23 cellular contexts compared by ENCODE assay signal in the genomic region with DNA sequence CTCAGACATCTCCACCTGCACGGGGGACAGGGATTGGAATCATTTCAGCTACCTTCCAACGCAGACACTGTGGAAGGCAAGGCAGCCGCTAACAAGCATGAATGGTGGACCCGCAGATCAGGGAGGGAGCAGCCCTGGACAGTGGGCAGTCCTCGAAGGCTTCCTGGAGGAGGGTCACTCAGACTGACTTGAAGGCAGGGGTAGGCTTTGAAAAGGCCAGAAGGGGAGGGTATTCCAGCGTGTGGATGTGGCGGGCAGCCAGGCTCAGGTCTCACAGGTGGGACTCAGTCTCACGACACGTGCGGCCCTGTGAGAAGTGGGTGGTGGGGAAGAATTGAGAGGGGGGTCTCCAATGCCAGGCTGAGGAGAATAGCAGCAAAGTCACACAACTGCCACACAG. TPM values are rescaled to one million over a fixed set of nuclear protein-coding genes. Genes with fewer than 3 reads are reported as not detected.
DNase-seq lines count a peak whose midpoint lies in the region; ATAC-seq and TF ChIP-seq lines count a peak whose summit lies in the region.
"Had no signal": no experiment of that assay in that cellular context is flagged by ENCODE, and none has a peak within 500 bp of the region (broad histone marks: within the 10 kb centered on the region; RNA-seq: fewer than 3 reads in every experiment).

No MANE protein-coding gene starts in this region.

- no peak overlapping the region for H2BK12ac ChIP-seq in neuronal stem cell (ENCODE audit: low read length)

- TF ChIP-seq RAD21 in IMR-90 (IDR thresholded peaks at IDR 0.05; ENCODE audit: low read length) = no peak

- H3K27me3 ChIP-seq in IMR-90 (ENCODE audit: control insufficient read depth, insufficient read depth, low read length) (peaks cover 43% of the 10 kb centered on the region), neuronal stem cell (ENCODE audit: control insufficient read depth in 3 of 3, insufficient read depth in 3 of 3, low read depth in 1 of 3, low read length in 3 of 3) (no peaks in the 10 kb centered on the region), spleen (replicated peaks in 1 of 7) (no peaks in the 10 kb centered on the region)

- H4K5ac ChIP-seq in IMR-90 (ENCODE audit: low read depth, low read length) = no peak overlapping the region

- POLR2A ChIA-PET in IMR-90 (lab: Charles Lee; ENCODE audit: unreplicated experiment) = no interaction called here

- H3K18ac ChIP-seq in IMR-90 (ENCODE audit: low read depth, low read length) (no peak overlapping the region), neuronal stem cell (ENCODE audit: low read length) (peak overlapping the region; percentile 33)

- no peaks in the 10 kb centered on the region for H3K9me3 Mint-ChIP-seq in endothelial cell (ENCODE audit: unreplicated experiment)
- no peaks in the 10 kb centered on the region for H3K9me3 Mint-ChIP-seq in stimulated activated naive CD8-positive, alpha-beta T cell treated with anti-CD3 and anti-CD28 coated beads, Interleukin-15, amount 100 ng/mL, for 72 hours
- H3K9me3 Mint-ChIP-seq: CD4-positive, alpha-beta memory T cell; HFFc6 had no signal

- dilution Hi-C loops in IMR-90 (cut with HindIII; ENCODE audit: low sequenced_read_pairs, unreplicated experiment) = no loop called here

- H2AFZ ChIP-seq in IMR-90 (replicated peaks; ENCODE audit: low read length, poor library complexity) = peak overlapping the region; percentile 21
- no peak overlapping the region for H2AFZ ChIP-seq in neuronal stem cell (ENCODE audit: low read length)
- H2AFZ ChIP-seq: GM23248 had no signal

- DNase-seq in IMR-90 (no peak), endothelial cell (ENCODE audit: low spot score) (no peak), neuronal stem cell (ENCODE audit: low spot score) (no peak), spleen (peak; percentile 50), COLO668 (lab: John Stamatoyannopoulos, UW; ENCODE audit: unreplicated experiment) (no peak), MV-4-11 (lab: John Stamatoyannopoulos, UW) (no peak)
- DNase-seq in activated naive CD4-positive, alpha-beta T cell treated with Interleukin-2 at 50 U/mL for 16 hours = no peak
- no peak for DNase-seq in stimulated activated naive CD8-positive, alpha-beta T cell treated with anti-CD3 and anti-CD28 coated beads, Interleukin-15, amount 100 ng/mL, for 72 hours
- DNase-seq: ACHN; Calu3; CD4-positive, alpha-beta memory T cell; DMS 273 treated with DMSO at 0.1 percent for 48 hours; DMS53; DND-41; EL; GM23248; H7; HFFc6; KBM-7 had no signal

- H3K4me3 Mint-ChIP-seq in endothelial cell (ENCODE audit: unreplicated experiment) = peak overlapping the region; percentile 42
- no peak overlapping the region for H3K4me3 Mint-ChIP-seq in stimulated activated naive CD8-positive, alpha-beta T cell treated with anti-CD3 and anti-CD28 coated beads, Interleukin-15, amount 100 ng/mL, for 72 hours
- H3K4me3 Mint-ChIP-seq: CD4-positive, alpha-beta memory T cell; HFFc6 had no signal

- intact Hi-C loops in IMR-90 (cut with micrococcal nuclease) (no loop called here), spleen (cut with DNase I; ENCODE audit: low total_unique reads) (no loop called here)

- no peak overlapping the region for H3K27ac ChIP-seq in IMR-90 (ENCODE audit: insufficient read depth, low read length)
- H3K27ac ChIP-seq in neuronal stem cell (replicated peaks; ENCODE audit: low read length) = no peak overlapping the region
- H3K27ac ChIP-seq in spleen = peak overlapping the region in 4 of 8 donors; percentile 2 to 55 (median 32)
- H3K27ac ChIP-seq: C4-2B, GM23248, HL-60 had no signal

- H3K9me1 ChIP-seq in IMR-90 (ENCODE audit: insufficient read depth, low read length) = no peaks in the 10 kb centered on the region

- H3K4me2 ChIP-seq in IMR-90 (ENCODE audit: low read depth, low read length) (no peak overlapping the region), neuronal stem cell (ENCODE audit: insufficient read depth, low read length, poor library complexity, severe bottlenecking) (no peak overlapping the region)

- in situ Hi-C loops in IMR-90 (cut with MboI; ENCODE audit: low sequenced_read_pairs) = no loop called here

- H2BK5ac ChIP-seq in IMR-90 (ENCODE audit: low read depth, low read length, poor library complexity, severe bottlenecking) (no peak overlapping the region), neuronal stem cell (ENCODE audit: low read length) (peak overlapping the region; percentile 10)

- H3K36me3 ChIP-seq in IMR-90 (ENCODE audit: control insufficient read depth, insufficient read depth, low read length) = no peaks in the 10 kb centered on the region
- H3K36me3 ChIP-seq in neuronal stem cell (replicated peaks in 1 of 2; ENCODE audit: control insufficient read depth in 2 of 2, insufficient read depth in 2 of 2, low read length in 2 of 2) = no peaks in the 10 kb centered on the region
- peaks cover 0 to 83% (median 5%) of the 10 kb centered on the region in 6 donors for H3K36me3 ChIP-seq in spleen

- H3K4me1 Mint-ChIP-seq in endothelial cell (ENCODE audit: unreplicated experiment) = peaks cover 85% of the 10 kb centered on the region
- H3K4me1 Mint-ChIP-seq in stimulated activated naive CD8-positive, alpha-beta T cell treated with anti-CD3 and anti-CD28 coated beads, Interleukin-15, amount 100 ng/mL, for 72 hours = no peaks in the 10 kb centered on the region
- H3K4me1 Mint-ChIP-seq: CD4-positive, alpha-beta memory T cell had no signal

- no peak overlapping the region for H4K8ac ChIP-seq in IMR-90 (ENCODE audit: low read depth in 2 of 2, low read length in 2 of 2)
- no peak overlapping the region for H4K8ac ChIP-seq in neuronal stem cell (ENCODE audit: low read depth, low read length)

- CTCF ChIA-PET in IMR-90 (lab: Yijun Ruan, JAX) = no interaction called here

- no peak overlapping the region for H3K56ac ChIP-seq in IMR-90 (ENCODE audit: extremely low read depth, insufficient read depth, low read length)

- TF ChIP-seq POLR2A in IMR-90 (IDR thresholded peaks at IDR 0.05; ENCODE audit: low read depth, low read length) (no peak), spleen (IDR thresholded peaks at IDR 0.05) (no peak)

- H3K36me3 Mint-ChIP-seq in endothelial cell (ENCODE audit: low read depth, unreplicated experiment) = peaks cover 70% of the 10 kb centered on the region
- H3K36me3 Mint-ChIP-seq: CD4-positive, alpha-beta memory T cell had no signal

- TF ChIP-seq CTCF in IMR-90 (conservative IDR thresholded peaks at IDR 0.05; ENCODE audit: low read depth, low read length) (no peak), endothelial cell (IDR thresholded peaks at IDR 0.05; ENCODE audit: unreplicated experiment) (no peak), spleen (IDR thresholded peaks at IDR 0.05 in 8 of 11, conservative IDR thresholded peaks at IDR 0.05 in 3 of 11) (no peak)

- H3K14ac ChIP-seq in IMR-90 (replicated peaks; ENCODE audit: low read depth, low read length) = no peak overlapping the region
- no peak overlapping the region for H3K14ac ChIP-seq in neuronal stem cell (ENCODE audit: low read length)

- no peak overlapping the region for H3K27ac Mint-ChIP-seq in endothelial cell (ENCODE audit: unreplicated experiment)
- no peak overlapping the region for H3K27ac Mint-ChIP-seq in stimulated activated naive CD8-positive, alpha-beta T cell treated with anti-CD3 and anti-CD28 coated beads, Interleukin-15, amount 100 ng/mL, for 72 hours
- H3K27ac Mint-ChIP-seq: CD4-positive, alpha-beta memory T cell; HFFc6 had no signal

- WGBS in IMR-90 (ENCODE audit: extremely low coverage in 2 of 2, insufficient read length in 1 of 2), 2 experiments = 38% methylated on average over 2 of the region's 10 CpGs; no CpG with 5 or more reads in 1 of the 2 experiments
- no CpG with 5 or more reads among the region's 10 CpGs for WGBS in neuronal stem cell (ENCODE audit: extremely low coverage in 2 of 2, insufficient read length in 2 of 2, insufficient replicate concordance in 1 of 2), 2 donors
- WGBS in spleen, 5 donors = 84 to 95% (median 94%) methylated on average over 6 to 10 of the region's 10 CpGs

- no TSS peak for BruUV-seq in IMR-90 (replicated peaks; lab: Mats Ljungman, UMichigan)

- ATAC-seq in IMR-90 (ENCODE audit: low read depth) = no peak
- no peak for ATAC-seq in stimulated activated naive CD8-positive, alpha-beta T cell treated with anti-CD3 and anti-CD28 coated beads, Interleukin-15, amount 100 ng/mL, for 72 hours
- ATAC-seq: GM12878, HCT116 had no signal

- no peak overlapping the region for H4K91ac ChIP-seq in IMR-90 (ENCODE audit: insufficient read depth, low read depth, low read length)
- no peak overlapping the region for H4K91ac ChIP-seq in neuronal stem cell (ENCODE audit: low read depth, low read length, poor library complexity)

- H3K4ac ChIP-seq in IMR-90 (ENCODE audit: low read depth, low read length) (no peak overlapping the region), neuronal stem cell (ENCODE audit: low read length) (no peak overlapping the region)

- H3K79me1 ChIP-seq in IMR-90 (ENCODE audit: low read depth in 1 of 2, low read length in 2 of 2) (no peaks in the 10 kb centered on the region), neuronal stem cell (ENCODE audit: low read depth, low read length) (no peaks in the 10 kb centered on the region)

- no peak overlapping the region for H3K23ac ChIP-seq in IMR-90 (ENCODE audit: low read depth, low read length)
- no peak overlapping the region for H3K23ac ChIP-seq in neuronal stem cell (ENCODE audit: low read depth, low read length, poor library complexity)

- H2AK5ac ChIP-seq in IMR-90 (ENCODE audit: low read depth, low read length) (no peak overlapping the region), neuronal stem cell (ENCODE audit: low read depth, low read length) (peak overlapping the region; percentile 39)

- H3K9ac ChIP-seq in IMR-90 (ENCODE audit: low read depth, low read length) (no peak overlapping the region), neuronal stem cell (ENCODE audit: low read depth, low read length, poor library complexity) (no peak overlapping the region)
- H3K9ac ChIP-seq: GM23248 had no signal

- no peak overlapping the region for H2BK20ac ChIP-seq in IMR-90 (ENCODE audit: low read depth, low read length)

- H3K9me3 ChIP-seq in IMR-90 (ENCODE audit: control insufficient read depth, insufficient read depth, low read length) = no peaks in the 10 kb centered on the region
- H3K9me3 ChIP-seq in neuronal stem cell (replicated peaks in 1 of 2; ENCODE audit: control insufficient read depth in 2 of 2, insufficient read depth in 1 of 2, low read depth in 1 of 2, low read length in 2 of 2) = no peaks in the 10 kb centered on the region
- H3K9me3 ChIP-seq in spleen = no peaks in the 10 kb centered on the region

- H2BK120ac ChIP-seq in IMR-90 (ENCODE audit: low read depth, low read length) (no peak overlapping the region), neuronal stem cell (ENCODE audit: low read depth, low read length) (no peak overlapping the region)

- H3K4me3 ChIP-seq in IMR-90 (ENCODE audit: insufficient read depth, low read depth, low read length) (no peak overlapping the region), neuronal stem cell (ENCODE audit: low read length in 2 of 2) (no peak overlapping the region), spleen (no peak overlapping the region)
- H3K4me3 ChIP-seq: GM12878, GM23248 had no signal

- H3K27me3 Mint-ChIP-seq in endothelial cell (ENCODE audit: unreplicated experiment) = peaks cover 20% of the 10 kb centered on the region
- H3K27me3 Mint-ChIP-seq in stimulated activated naive CD8-positive, alpha-beta T cell treated with anti-CD3 and anti-CD28 coated beads, Interleukin-15, amount 100 ng/mL, for 72 hours = no peaks in the 10 kb centered on the region

- no peak overlapping the region for H2AK9ac ChIP-seq in IMR-90 (replicated peaks; ENCODE audit: low read depth, low read length, poor library complexity)

- no peaks in the 10 kb centered on the region for H4K20me1 ChIP-seq in IMR-90 (ENCODE audit: insufficient read depth, low read length)

- no peak overlapping the region for H2BK15ac ChIP-seq in IMR-90 (ENCODE audit: low read depth, low read length)
- no peak overlapping the region for H2BK15ac ChIP-seq in neuronal stem cell (ENCODE audit: low read length)

- H3K4me1 ChIP-seq in IMR-90 (ENCODE audit: control insufficient read depth, insufficient read depth, low read length) = no peaks in the 10 kb centered on the region
- H3K4me1 ChIP-seq in neuronal stem cell (ENCODE audit: control insufficient read depth in 2 of 2, insufficient read depth in 1 of 2, low read depth in 1 of 2, low read length in 2 of 2) = peaks cover 0 to 10% of the 10 kb centered on the region in 2 donors
- peaks cover 0 to 56% (median 3%) of the 10 kb centered on the region in 6 donors for H3K4me1 ChIP-seq in spleen

RNA-seq across cellular contexts. Expression of a gene that starts 29.9 kb away (rescaled TPM):
- total RNA-seq in IMR-90 (2012; rRNA removed) = under 0.01 and 0.18 TPM in 2 replicates
- 0.09 and 0.10 TPM in 2 replicates for polyA plus RNA-seq in IMR-90 (2012; rRNA removed)
- polyA plus RNA-seq in IMR-90 (2012; cell fraction: cytosol; rRNA removed) = 0.04 and 0.23 TPM in 2 replicates
- 0.19 and 0.22 TPM in 2 replicates for polyA plus RNA-seq in IMR-90 (2012; cell fraction: nucleus; rRNA removed; ENCODE audit: low replicate concordance)
- total RNA-seq in endothelial cell (ENCODE audit: unreplicated experiment) = 566 TPM
- 0.43 TPM for polyA plus RNA-seq in neuronal stem cell (2013, experiment 1 of 2)
- 0.35 TPM for polyA plus RNA-seq in neuronal stem cell (2013, experiment 2 of 2)
- 100 to 1,000 TPM; 114 to 287 (median 142) TPM for total RNA-seq in spleen
- polyA plus RNA-seq in spleen = 10 to 100 TPM in 2 of 3 donors, 1 to 10 TPM in 1; 4.0 to 36.0 (median 13.7) TPM
- polyA plus RNA-seq: CD4-positive, alpha-beta memory T cell had no signal

Comparison
In these comparisons a context has a peak if more than half of its experiments do, and no peak if none do; other contexts are left out.
1. RNA of a gene that starts 29.9 kb away (total RNA-seq): 566 TPM in endothelial cell (single experiment) and 114 to 287 TPM in spleen; under 0.01 to 0.18 TPM in IMR-90; every median in the first group is over 10 times any median in the second.